In genomic region chr19:952680-953500, GRCh38 we compare ENCODE assay signal across 1 cellular context.
TF ChIP-seq lines count a peak whose summit lies in the region.

No MANE protein-coding gene starts in this region.

TF ChIP-seq in HepG2, 621 proteins besides CTCF, POLR2A, EP300 and RAD21 (continued from another document and continues in another):
- TF ChIP-seq, protein P1, sequence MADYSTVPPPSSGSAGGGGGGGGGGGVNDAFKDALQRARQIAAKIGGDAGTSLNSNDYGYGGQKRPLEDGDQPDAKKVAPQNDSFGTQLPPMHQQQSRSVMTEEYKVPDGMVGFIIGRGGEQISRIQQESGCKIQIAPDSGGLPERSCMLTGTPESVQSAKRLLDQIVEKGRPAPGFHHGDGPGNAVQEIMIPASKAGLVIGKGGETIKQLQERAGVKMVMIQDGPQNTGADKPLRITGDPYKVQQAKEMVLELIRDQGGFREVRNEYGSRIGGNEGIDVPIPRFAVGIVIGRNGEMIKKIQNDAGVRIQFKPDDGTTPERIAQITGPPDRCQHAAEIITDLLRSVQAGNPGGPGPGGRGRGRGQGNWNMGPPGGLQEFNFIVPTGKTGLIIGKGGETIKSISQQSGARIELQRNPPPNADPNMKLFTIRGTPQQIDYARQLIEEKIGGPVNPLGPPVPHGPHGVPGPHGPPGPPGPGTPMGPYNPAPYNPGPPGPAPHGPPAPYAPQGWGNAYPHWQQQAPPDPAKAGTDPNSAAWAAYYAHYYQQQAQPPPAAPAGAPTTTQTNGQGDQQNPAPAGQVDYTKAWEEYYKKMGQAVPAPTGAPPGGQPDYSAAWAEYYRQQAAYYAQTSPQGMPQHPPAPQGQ (CRISPR knock-in tag; IDR thresholded peaks at IDR 0.05; ENCODE audit: borderline replicate concordance): no peak
- TF ChIP-seq ZNF180 (CRISPR knock-in tag; IDR thresholded peaks at IDR 0.05; ENCODE audit: borderline replicate concordance, low read depth): no peak
- TF ChIP-seq, protein P2, sequence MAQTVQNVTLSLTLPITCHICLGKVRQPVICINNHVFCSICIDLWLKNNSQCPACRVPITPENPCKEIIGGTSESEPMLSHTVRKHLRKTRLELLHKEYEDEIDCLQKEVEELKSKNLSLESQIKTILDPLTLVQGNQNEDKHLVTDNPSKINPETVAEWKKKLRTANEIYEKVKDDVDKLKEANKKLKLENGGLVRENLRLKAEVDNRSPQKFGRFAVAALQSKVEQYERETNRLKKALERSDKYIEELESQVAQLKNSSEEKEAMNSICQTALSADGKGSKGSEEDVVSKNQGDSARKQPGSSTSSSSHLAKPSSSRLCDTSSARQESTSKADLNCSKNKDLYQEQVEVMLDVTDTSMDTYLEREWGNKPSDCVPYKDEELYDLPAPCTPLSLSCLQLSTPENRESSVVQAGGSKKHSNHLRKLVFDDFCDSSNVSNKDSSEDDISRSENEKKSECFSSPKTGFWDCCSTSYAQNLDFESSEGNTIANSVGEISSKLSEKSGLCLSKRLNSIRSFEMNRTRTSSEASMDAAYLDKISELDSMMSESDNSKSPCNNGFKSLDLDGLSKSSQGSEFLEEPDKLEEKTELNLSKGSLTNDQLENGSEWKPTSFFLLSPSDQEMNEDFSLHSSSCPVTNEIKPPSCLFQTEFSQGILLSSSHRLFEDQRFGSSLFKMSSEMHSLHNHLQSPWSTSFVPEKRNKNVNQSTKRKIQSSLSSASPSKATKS (CRISPR knock-in tag; IDR thresholded peaks at IDR 0.05): no peak
- TF ChIP-seq ZNF317 (CRISPR knock-in tag; IDR thresholded peaks at IDR 0.05): 0 out of 2 replicates have a peak, but pooled peaks have one; percentile 71
- TF ChIP-seq PAXIP1 (CRISPR knock-in tag; conservative IDR thresholded peaks at IDR 0.05): peak; percentile 100
- 0 out of 2 replicates have a peak, but pooled peaks have one; percentile 30 for TF ChIP-seq ZSCAN22 (CRISPR knock-in tag; IDR thresholded peaks at IDR 0.05)
- TF ChIP-seq MAX (IDR thresholded peaks at IDR 0.05): peak; percentile 79
- TF ChIP-seq, protein P3, sequence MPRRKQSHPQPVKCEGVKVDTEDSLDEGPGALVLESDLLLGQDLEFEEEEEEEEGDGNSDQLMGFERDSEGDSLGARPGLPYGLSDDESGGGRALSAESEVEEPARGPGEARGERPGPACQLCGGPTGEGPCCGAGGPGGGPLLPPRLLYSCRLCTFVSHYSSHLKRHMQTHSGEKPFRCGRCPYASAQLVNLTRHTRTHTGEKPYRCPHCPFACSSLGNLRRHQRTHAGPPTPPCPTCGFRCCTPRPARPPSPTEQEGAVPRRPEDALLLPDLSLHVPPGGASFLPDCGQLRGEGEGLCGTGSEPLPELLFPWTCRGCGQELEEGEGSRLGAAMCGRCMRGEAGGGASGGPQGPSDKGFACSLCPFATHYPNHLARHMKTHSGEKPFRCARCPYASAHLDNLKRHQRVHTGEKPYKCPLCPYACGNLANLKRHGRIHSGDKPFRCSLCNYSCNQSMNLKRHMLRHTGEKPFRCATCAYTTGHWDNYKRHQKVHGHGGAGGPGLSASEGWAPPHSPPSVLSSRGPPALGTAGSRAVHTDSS (CRISPR knock-in tag; conservative IDR thresholded peaks at IDR 0.05): no peak
- peak; percentile 36; the same call in 1 of the 2 replicates for TF ChIP-seq ZSCAN5A (CRISPR knock-in tag; IDR thresholded peaks at IDR 0.05; ENCODE audit: borderline replicate concordance)
- no peak for TF ChIP-seq NRL (CRISPR knock-in tag; IDR thresholded peaks at IDR 0.05; ENCODE audit: borderline replicate concordance)
- TF ChIP-seq ZNF333 (CRISPR knock-in tag; IDR thresholded peaks at IDR 0.05; ENCODE audit: borderline replicate concordance): peak; percentile 35
- TF ChIP-seq ZFP36L1 (CRISPR knock-in tag; IDR thresholded peaks at IDR 0.05): peak; percentile 68; the same call in 1 of the 2 replicates
- TF ChIP-seq U2AF1 (optimal IDR thresholded peaks at IDR 0.05; ENCODE audit: low read depth, low read length): peak; percentile 83
- no peak for TF ChIP-seq FOXM1 (CRISPR knock-in tag; IDR thresholded peaks at IDR 0.05)
- TF ChIP-seq, protein P4, sequence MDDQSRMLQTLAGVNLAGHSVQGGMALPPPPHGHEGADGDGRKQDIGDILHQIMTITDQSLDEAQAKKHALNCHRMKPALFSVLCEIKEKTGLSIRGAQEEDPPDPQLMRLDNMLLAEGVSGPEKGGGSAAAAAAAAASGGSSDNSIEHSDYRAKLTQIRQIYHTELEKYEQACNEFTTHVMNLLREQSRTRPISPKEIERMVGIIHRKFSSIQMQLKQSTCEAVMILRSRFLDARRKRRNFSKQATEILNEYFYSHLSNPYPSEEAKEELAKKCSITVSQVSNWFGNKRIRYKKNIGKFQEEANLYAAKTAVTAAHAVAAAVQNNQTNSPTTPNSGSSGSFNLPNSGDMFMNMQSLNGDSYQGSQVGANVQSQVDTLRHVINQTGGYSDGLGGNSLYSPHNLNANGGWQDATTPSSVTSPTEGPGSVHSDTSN (CRISPR knock-in tag; IDR thresholded peaks at IDR 0.05; ENCODE audit: borderline replicate concordance): no peak
- TF ChIP-seq ZNF34 (CRISPR knock-in tag; IDR thresholded peaks at IDR 0.05; ENCODE audit: borderline replicate concordance): no peak
- TF ChIP-seq, protein P5, sequence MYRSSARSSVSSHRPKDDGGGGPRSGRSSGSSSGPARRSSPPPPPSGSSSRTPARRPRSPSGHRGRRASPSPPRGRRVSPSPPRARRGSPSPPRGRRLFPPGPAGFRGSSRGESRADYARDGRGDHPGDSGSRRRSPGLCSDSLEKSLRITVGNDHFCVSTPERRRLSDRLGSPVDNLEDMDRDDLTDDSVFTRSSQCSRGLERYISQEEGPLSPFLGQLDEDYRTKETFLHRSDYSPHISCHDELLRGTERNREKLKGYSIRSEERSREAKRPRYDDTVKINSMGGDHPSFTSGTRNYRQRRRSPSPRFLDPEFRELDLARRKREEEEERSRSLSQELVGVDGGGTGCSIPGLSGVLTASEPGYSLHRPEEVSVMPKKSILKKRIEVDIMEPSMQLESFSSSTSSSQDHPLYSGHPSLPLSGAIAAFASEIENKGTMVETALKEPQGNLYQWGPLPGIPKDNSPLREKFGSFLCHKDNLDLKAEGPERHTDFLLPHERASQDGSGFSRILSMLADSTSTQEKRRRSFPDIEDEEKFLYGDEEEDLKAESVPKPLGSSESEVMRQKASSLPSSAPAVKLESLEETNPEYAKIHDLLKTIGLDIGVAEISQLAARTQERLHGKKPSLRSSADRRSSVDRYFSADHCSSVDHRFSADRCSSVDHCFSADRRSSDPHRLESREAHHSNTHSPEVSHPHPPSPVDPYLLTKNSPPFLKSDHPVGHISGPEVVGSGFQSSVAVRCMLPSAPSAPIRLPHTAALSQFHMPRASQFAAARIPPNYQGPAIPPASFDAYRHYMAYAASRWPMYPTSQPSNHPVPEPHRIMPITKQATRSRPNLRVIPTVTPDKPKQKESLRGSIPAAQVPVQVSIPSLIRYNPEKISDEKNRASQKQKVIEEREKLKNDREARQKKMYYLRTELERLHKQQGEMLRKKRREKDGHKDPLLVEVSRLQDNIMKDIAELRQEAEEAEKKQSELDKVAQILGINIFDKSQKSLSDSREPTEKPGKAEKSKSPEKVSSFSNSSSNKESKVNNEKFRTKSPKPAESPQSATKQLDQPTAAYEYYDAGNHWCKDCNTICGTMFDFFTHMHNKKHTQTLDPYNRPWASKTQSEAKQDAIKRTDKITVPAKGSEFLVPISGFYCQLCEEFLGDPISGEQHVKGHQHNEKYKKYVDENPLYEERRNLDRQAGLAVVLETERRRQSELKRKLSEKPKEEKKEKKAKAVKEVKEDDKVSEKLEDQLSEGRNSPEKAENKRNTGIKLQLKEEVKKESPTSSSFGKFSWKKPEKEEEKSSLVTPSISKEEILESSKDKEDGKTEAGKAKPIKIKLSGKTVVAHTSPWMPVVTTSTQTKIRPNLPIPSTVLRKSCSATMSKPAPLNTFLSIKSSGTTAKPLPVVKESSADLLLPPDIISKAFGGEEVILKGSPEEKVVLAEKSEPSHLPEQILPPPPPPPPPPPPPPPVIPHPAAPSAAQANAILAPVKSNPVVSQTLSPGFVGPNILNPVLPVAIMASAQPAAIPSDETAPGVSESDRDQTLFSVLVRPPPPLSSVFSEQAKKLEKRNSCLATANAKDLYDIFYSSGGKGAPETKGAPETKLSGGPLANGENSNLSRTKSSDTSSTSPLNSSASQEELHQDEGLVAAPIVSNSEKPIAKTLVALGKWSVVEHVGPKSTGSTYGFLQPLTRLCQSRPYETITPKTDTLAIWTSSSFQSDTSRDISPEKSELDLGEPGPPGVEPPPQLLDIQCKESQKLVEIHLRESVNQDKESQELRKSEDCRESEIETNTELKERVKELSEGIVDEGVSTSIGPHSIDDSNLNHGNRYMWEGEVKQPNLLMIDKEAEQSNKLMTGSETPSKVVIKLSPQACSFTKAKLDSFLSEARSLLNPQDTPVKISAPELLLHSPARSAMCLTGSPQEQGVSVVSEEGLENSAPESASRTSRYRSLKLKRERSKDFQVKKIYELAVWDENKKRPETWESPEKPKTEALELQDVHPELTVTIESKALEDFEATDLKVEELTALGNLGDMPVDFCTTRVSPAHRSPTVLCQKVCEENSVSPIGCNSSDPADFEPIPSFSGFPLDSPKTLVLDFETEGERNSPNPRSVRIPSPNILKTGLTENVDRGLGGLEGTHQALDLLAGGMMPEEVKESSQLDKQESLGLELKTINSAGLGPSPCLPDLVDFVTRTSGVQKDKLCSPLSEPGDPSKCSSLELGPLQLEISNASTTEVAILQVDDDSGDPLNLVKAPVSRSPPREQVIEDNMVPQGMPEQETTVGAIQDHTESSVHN (CRISPR knock-in tag; IDR thresholded peaks at IDR 0.05): no peak
- TF ChIP-seq SALL2 (CRISPR knock-in tag; IDR thresholded peaks at IDR 0.05): peak; percentile 74
- no peak for TF ChIP-seq CAMTA2 (CRISPR knock-in tag; IDR thresholded peaks at IDR 0.05; ENCODE audit: borderline replicate concordance)
- TF ChIP-seq ZNF335 (CRISPR knock-in tag; IDR thresholded peaks at IDR 0.05): no peak; the same call in 1 of the 2 replicates
- TF ChIP-seq EED (CRISPR knock-in tag; IDR thresholded peaks at IDR 0.05): no peak
- no peak for TF ChIP-seq ZNF577 (CRISPR knock-in tag; IDR thresholded peaks at IDR 0.05; ENCODE audit: borderline replicate concordance, low read depth)
- peak; percentile 79 for TF ChIP-seq ZBTB38 (CRISPR knock-in tag; IDR thresholded peaks at IDR 0.05)
